9 cellular contexts compared by ENCODE assay signal in genomic region chr19:49057636-49058234, GRCh38. TPM values are rescaled to one million over a fixed set of nuclear protein-coding genes. Genes with fewer than 3 reads are reported as not detected.
A peak's percentile ranks its signal among the peaks of the same experiment; 100 is the strongest.
DNase-seq lines count a peak whose midpoint lies in the region; ATAC-seq and TF ChIP-seq lines count a peak whose summit lies in the region.
"Had no signal": no experiment of that assay in that cellular context is flagged by ENCODE, and none has a peak within 500 bp of the region (broad histone marks: within the 10 kb centered on the region; RNA-seq: fewer than 3 reads in every experiment).

Gene CGB7 (minus strand): TSS chr19:49057749. CDS start chr19:49055375, 2,374 bp downstream.

- no TSS peak for BruUV-seq in PC-9 (replicated peaks; lab: Mats Ljungman, UMichigan)

- CTCF ChIA-PET in PC-9 (lab: Charles Lee): interaction anchor here (1.0 kb wide), 1 partner anchor 65 kb away, joined by 3 read pairs; the partner anchor contains the start of gene GYS1

- TF ChIP-seq CTCF in PC-9 (conservative IDR thresholded peaks at IDR 0.05) (no peak), hepatocyte (IDR thresholded peaks at IDR 0.05; ENCODE audit: poor library complexity) (no peak)

- H3K27me3 ChIP-seq in GM23248 (replicated peaks; ENCODE audit: insufficient read depth) (no peaks in the 10 kb centered on the region), PC-9 (ENCODE audit: insufficient read depth, low read depth) (no peaks in the 10 kb centered on the region), hepatocyte (peaks cover 9% of the 10 kb centered on the region)

- no peaks in the 10 kb centered on the region for H3K36me3 ChIP-seq in GM23248 (ENCODE audit: low read depth)
- H3K36me3 ChIP-seq in PC-9 (ENCODE audit: low read depth): no peaks in the 10 kb centered on the region
- H3K36me3 ChIP-seq in hepatocyte (replicated peaks; ENCODE audit: insufficient read depth, low read depth): no peaks in the 10 kb centered on the region

- H3K4me1 ChIP-seq in GM23248 (ENCODE audit: insufficient read depth): no peaks in the 10 kb centered on the region
- H3K4me1 ChIP-seq in PC-9 (replicated peaks; ENCODE audit: insufficient read depth): 0 out of 2 replicates have a peak, but pooled peaks cover 10% of the 10 kb centered on the region
- H3K4me1 ChIP-seq in hepatocyte (ENCODE audit: insufficient read depth): peaks cover 17% of the 10 kb centered on the region

- in situ Hi-C loops in GM23248 (cut with MboI): no loop called here

- H4K20me1 ChIP-seq in GM23248 (ENCODE audit: insufficient read depth) (no peaks in the 10 kb centered on the region), PC-9 (ENCODE audit: insufficient read depth) (no peaks in the 10 kb centered on the region), hepatocyte (ENCODE audit: insufficient read depth, poor library complexity, severe bottlenecking) (no peaks in the 10 kb centered on the region)

- H2AFZ ChIP-seq in GM23248: peak within 1 kb of the TSS; percentile 81
- H2AFZ ChIP-seq in PC-9: peak within 1 kb of the TSS; percentile 94
- no peak within 1 kb of the TSS for H2AFZ ChIP-seq in hepatocyte

- intact Hi-C loops in PC-9 (cut with micrococcal nuclease; ENCODE audit: unreplicated experiment) (loop anchor here (5.0 kb wide), 1 partner anchor 40 kb away; the partner anchor contains the start of gene LHB), sciatic nerve (cut with DNase I) (no loop called here)

- H3K4me3 ChIP-seq in GM23248 (peak within 1 kb of the TSS; percentile 79), PC-9 (peak within 1 kb of the TSS; percentile 63), hepatocyte (peak within 1 kb of the TSS; percentile 36)

- WGBS in GM23248 (ENCODE audit: low coverage in 1 of 2, low lambda C conversion rate in 2 of 2, missing lambda C conversion rate in 2 of 2), 2 experiments: 1% methylated on average over 38 of the region's 38 CpGs
- WGBS in hepatocyte (ENCODE audit: low lambda C conversion rate, missing lambda C conversion rate): 16% methylated on average over 34 of the region's 38 CpGs

- POLR2A ChIA-PET in PC-9 (lab: Charles Lee; ENCODE audit: unreplicated experiment): interaction anchor here (0.6 to 0.7 kb wide), 3 partner anchors 64 to 948 kb away, joined by 3 to 4 read pairs (median 3); partner anchors contain the start of gene GYS1

- DNase-seq in GM23248: peak; percentile 85
- peak in 1 of 2 experiments; percentile 81 for DNase-seq in PC-9
- DNase-seq in astrocyte of the hippocampus (ENCODE audit: low read depth, low spot score): peak; percentile 85
- peak; percentile 78 for DNase-seq in hepatocyte (ENCODE audit: low spot score)
- DNase-seq in sciatic nerve (ENCODE audit: low spot score): peak; percentile 81
- DNase-seq in superior temporal gyrus (ENCODE audit: extremely low spot score): no peak

- H3K9me2 ChIP-seq in GM23248 (ENCODE audit: insufficient read depth) (no peaks in the 10 kb centered on the region), PC-9 (ENCODE audit: insufficient read depth) (no peaks in the 10 kb centered on the region), hepatocyte (replicated peaks; ENCODE audit: insufficient read depth) (no peaks in the 10 kb centered on the region)

- H3F3A ChIP-seq in GM23248 (ENCODE audit: insufficient read depth) (no peaks in the 10 kb centered on the region), PC-9 (ENCODE audit: insufficient read depth, low read depth) (peaks cover 18% of the 10 kb centered on the region)

- ATAC-seq in sciatic nerve: peak; percentile 77
- ATAC-seq in GM18517 (IDR thresholded peaks at IDR 0.05; ENCODE audit: unreplicated experiment): no peak
- ATAC-seq in HG03354 (IDR thresholded peaks at IDR 0.05; ENCODE audit: poor library complexity, severe bottlenecking, unreplicated experiment): no peak

- peak within 1 kb of the TSS; percentile 64 for H3K9ac ChIP-seq in GM23248

- H3K9me3 ChIP-seq in GM23248 (ENCODE audit: low read depth): no peaks in the 10 kb centered on the region
- H3K9me3 ChIP-seq in PC-9 (ENCODE audit: insufficient read depth, low read depth): no peaks in the 10 kb centered on the region
- H3K9me3 ChIP-seq in hepatocyte (ENCODE audit: low read depth): no peaks in the 10 kb centered on the region

- H3K4me2 ChIP-seq in GM23248 (ENCODE audit: unreplicated experiment) (peak within 1 kb of the TSS; percentile 90), PC-9 (peak within 1 kb of the TSS; percentile 94), hepatocyte (peak within 1 kb of the TSS; percentile 99)

- H3K79me2 ChIP-seq in GM23248 (ENCODE audit: insufficient read depth) (peaks cover 43% of the 10 kb centered on the region), PC-9 (ENCODE audit: low read depth) (no peaks in the 10 kb centered on the region), hepatocyte (no peaks in the 10 kb centered on the region)

- H3K27ac ChIP-seq in GM23248: peak within 1 kb of the TSS; percentile 28; the same call in 1 of the 2 replicates
- H3K27ac ChIP-seq in PC-9: no peak within 1 kb of the TSS
- H3K27ac ChIP-seq in hepatocyte: no peak within 1 kb of the TSS

RNA-seq across cellular contexts. Expression of gene CGB7, which starts in this region (rescaled TPM):
- 0.38 and 0.54 TPM in 2 replicates for total RNA-seq in GM23248 (2014; rRNA removed; shearing (Covaris generic))
- 2.2 and 2.8 TPM in 2 replicates for polyA plus RNA-seq in GM23248 (2016; fragmentation: Nextera tagmentation; extraction: Ambion mirVana)
- 4.8 and 6.8 TPM in 2 replicates for total RNA-seq in PC-9 (2021)
- total RNA-seq in hepatocyte: 0.76 TPM in 1 of 2 replicates, not detected in the other
- 1.6 and 4.1 TPM in 2 replicates for polyA plus RNA-seq in hepatocyte
- total RNA-seq in sciatic nerve: not detected
- total RNA-seq: T-helper 1 cell treated with Interleukin-12 subunit alpha and Interleukin-12 subunit beta and Interleukin-4 antibody, amounts not matched to agents 30 ng/mL and 1 ng/mL, for 36 hours had no signal

Comparison
In these comparisons a context has a peak if more than half of its experiments do, and no peak if none do; other contexts are left out.
1. Peak in DNase-seq and ATAC-seq in sciatic nerve; RNA of the gene not detected or under 1 TPM.